Comparison of ENCODE assay signal across 16 cellular contexts in genomic region chr6:115221185-115221584, GRCh38.
DNase-seq lines count a peak whose midpoint lies in the region; ATAC-seq lines count a peak whose summit lies in the region.
"Had no signal": no experiment of that assay in that cellular context is flagged by ENCODE, and none has a peak within 500 bp of the region (broad histone marks: within the 10 kb centered on the region; RNA-seq: fewer than 3 reads in every experiment).

No MANE protein-coding gene starts in this region.

- H3K9me3 ChIP-seq in ectodermal cell (ENCODE audit: control insufficient read depth, low read length) (no peaks in the 10 kb centered on the region), neuronal stem cell (replicated peaks in 1 of 2; ENCODE audit: control insufficient read depth in 2 of 2, insufficient read depth in 1 of 2, low read depth in 1 of 2, low read length in 2 of 2) (no peaks in the 10 kb centered on the region)
- H3K9me3 ChIP-seq: BLaER1 treated with 17β-estradiol and CSF1 and Interleukin-3, amounts not matched to agents 10 nM and 100 nM had no signal

- no peak overlapping the region for H3K4me2 ChIP-seq in neuronal stem cell (ENCODE audit: insufficient read depth, low read length, poor library complexity, severe bottlenecking)
- H3K4me2 ChIP-seq: BLaER1 treated with 17β-estradiol and CSF1 and Interleukin-3, amounts not matched to agents 10 nM and 100 nM had no signal

- H2AFZ ChIP-seq in neuronal stem cell (ENCODE audit: low read length), result peak overlapping the region; percentile 32
- H2AFZ ChIP-seq: GM23248 had no signal

- no peaks in the 10 kb centered on the region for H3K4me1 Mint-ChIP-seq in T-helper 2 cell treated with Interferon-gamma antibody and Interleukin-4, amounts not matched to agents 5 μg/mL and 100 μg/mL, for 36 hours (ENCODE audit: low read depth)
- H3K4me1 Mint-ChIP-seq: B cell had no signal

- H3K27ac ChIP-seq in ectodermal cell (ENCODE audit: insufficient read depth, low read depth, low read length, poor library complexity, severe bottlenecking) (peak overlapping the region; percentile 60), neuronal stem cell (replicated peaks; ENCODE audit: low read length) (no peak overlapping the region)
- H3K27ac ChIP-seq: BLaER1 treated with 17β-estradiol and CSF1 and Interleukin-3, amounts not matched to agents 10 nM and 100 nM; GM23248 had no signal

- ATAC-seq in HG02884 (IDR thresholded peaks at IDR 0.05; ENCODE audit: unreplicated experiment), result no peak
- no peak for ATAC-seq in GM21526 (IDR thresholded peaks at IDR 0.05; ENCODE audit: low FRiP score, unreplicated experiment)
- ATAC-seq: CD8-positive, alpha-beta T cell; GM12878 had no signal

- H3K27ac Mint-ChIP-seq in T-helper 2 cell treated with Interferon-gamma antibody and Interleukin-4, amounts not matched to agents 5 μg/mL and 100 μg/mL, for 36 hours, result no peak overlapping the region
- H3K27ac Mint-ChIP-seq: B cell; CD8-positive, alpha-beta T cell had no signal

- H2BK12ac ChIP-seq in neuronal stem cell (ENCODE audit: low read length), result no peak overlapping the region

- no peak overlapping the region for H2BK5ac ChIP-seq in neuronal stem cell (ENCODE audit: low read length)

- H4K8ac ChIP-seq in neuronal stem cell (ENCODE audit: low read depth, low read length), result no peak overlapping the region

- no peak overlapping the region for H2BK120ac ChIP-seq in neuronal stem cell (ENCODE audit: low read depth, low read length)

- no peak overlapping the region for H3K23ac ChIP-seq in neuronal stem cell (ENCODE audit: low read depth, low read length, poor library complexity)

- H3K36me3 ChIP-seq in H7 (replicated peaks; ENCODE audit: control insufficient read depth, insufficient read depth, low read length), result no peaks in the 10 kb centered on the region
- H3K36me3 ChIP-seq in ectodermal cell (ENCODE audit: control insufficient read depth, insufficient read depth, low read length), result no peaks in the 10 kb centered on the region
- no peaks in the 10 kb centered on the region for H3K36me3 ChIP-seq in neuronal stem cell (replicated peaks in 1 of 2; ENCODE audit: control insufficient read depth in 2 of 2, insufficient read depth in 2 of 2, low read length in 2 of 2)
- H3K36me3 ChIP-seq: BLaER1 treated with 17β-estradiol and CSF1 and Interleukin-3, amounts not matched to agents 10 nM and 100 nM had no signal

- H3K27me3 Mint-ChIP-seq in T-helper 2 cell treated with Interferon-gamma antibody and Interleukin-4, amounts not matched to agents 5 μg/mL and 100 μg/mL, for 36 hours (ENCODE audit: low read depth), result no peaks in the 10 kb centered on the region
- H3K27me3 Mint-ChIP-seq: B cell had no signal

- no peak overlapping the region for H2BK15ac ChIP-seq in neuronal stem cell (ENCODE audit: low read length)

- H3K4me3 Mint-ChIP-seq in T-helper 2 cell treated with Interferon-gamma antibody and Interleukin-4, amounts not matched to agents 5 μg/mL and 100 μg/mL, for 36 hours, result no peak overlapping the region
- H3K4me3 Mint-ChIP-seq: B cell; CD8-positive, alpha-beta T cell; H9 had no signal

- no peak overlapping the region for H4K91ac ChIP-seq in neuronal stem cell (ENCODE audit: low read depth, low read length, poor library complexity)

- H3K36me3 Mint-ChIP-seq in T-helper 2 cell treated with Interferon-gamma antibody and Interleukin-4, amounts not matched to agents 5 μg/mL and 100 μg/mL, for 36 hours (ENCODE audit: low read depth), result no peaks in the 10 kb centered on the region
- H3K36me3 Mint-ChIP-seq: CD8-positive, alpha-beta T cell had no signal

- peaks cover 11% of the 10 kb centered on the region for H3K9me3 Mint-ChIP-seq in T-helper 2 cell treated with Interferon-gamma antibody and Interleukin-4, amounts not matched to agents 5 μg/mL and 100 μg/mL, for 36 hours

- H3K9ac ChIP-seq in neuronal stem cell (ENCODE audit: low read depth, low read length, poor library complexity), result no peak overlapping the region
- H3K9ac ChIP-seq: BLaER1 treated with 17β-estradiol and CSF1 and Interleukin-3, amounts not matched to agents 10 nM and 100 nM; GM23248 had no signal

- no peak overlapping the region for H3K18ac ChIP-seq in neuronal stem cell (ENCODE audit: low read length)

- no peaks in the 10 kb centered on the region for H3K79me1 ChIP-seq in neuronal stem cell (ENCODE audit: low read depth, low read length)

- H3K27me3 ChIP-seq in H7 (ENCODE audit: control insufficient read depth, insufficient read depth, low read length) (peaks cover 59% of the 10 kb centered on the region), ectodermal cell (ENCODE audit: control insufficient read depth, insufficient read depth, low read length, poor library complexity, severe bottlenecking) (no peaks in the 10 kb centered on the region), neuronal stem cell (ENCODE audit: control insufficient read depth in 3 of 3, insufficient read depth in 3 of 3, low read depth in 1 of 3, low read length in 3 of 3) (no peaks in the 10 kb centered on the region)
- H3K27me3 ChIP-seq: BLaER1 treated with 17β-estradiol and CSF1 and Interleukin-3, amounts not matched to agents 10 nM and 100 nM had no signal

- H3K4ac ChIP-seq in neuronal stem cell (ENCODE audit: low read length), result no peak overlapping the region

- no peaks in the 10 kb centered on the region for H3K4me1 ChIP-seq in ectodermal cell (ENCODE audit: control insufficient read depth, insufficient read depth, low read length)
- peaks cover 0 to 3% of the 10 kb centered on the region in 2 donors for H3K4me1 ChIP-seq in neuronal stem cell (ENCODE audit: control insufficient read depth in 2 of 2, insufficient read depth in 1 of 2, low read depth in 1 of 2, low read length in 2 of 2)
- H3K4me1 ChIP-seq: BLaER1 treated with 17β-estradiol and CSF1 and Interleukin-3, amounts not matched to agents 10 nM and 100 nM had no signal

- WGBS in ectodermal cell, 2 experiments, result 4 to 8% methylated on average over 1 of the region's 1 CpG
- WGBS in neuronal stem cell (ENCODE audit: extremely low coverage in 2 of 2, insufficient read length in 2 of 2, insufficient replicate concordance in 1 of 2), 2 donors, result no CpG with 5 or more reads among the region's 1 CpG

- H3K4me3 ChIP-seq in H7 (ENCODE audit: insufficient read depth, low read depth, low read length) (no peak overlapping the region), ectodermal cell (ENCODE audit: insufficient read depth, low read depth, low read length) (no peak overlapping the region), neuronal stem cell (ENCODE audit: low read length in 2 of 2) (no peak overlapping the region)
- H3K4me3 ChIP-seq: BLaER1 treated with 17β-estradiol and CSF1 and Interleukin-3, amounts not matched to agents 10 nM and 100 nM; GM12878; GM23248 had no signal

- DNase-seq in H7 (peak; percentile 3), iPS DF 4.7 (ENCODE audit: extremely low read depth, low spot score) (peak; percentile 3), neuronal stem cell (ENCODE audit: low spot score) (no peak), T-helper 9 cell (no peak)
- DNase-seq in T-helper 2 cell treated with Interferon-gamma antibody and Interleukin-4, amounts not matched to agents 5 μg/mL and 100 μg/mL, for 36 hours (ENCODE audit: low spot score), result no peak
- DNase-seq: Calu3; CD8-positive, alpha-beta T cell; DMS79 treated with DMSO at 0.1 percent for 48 hours; GM23248; H9 had no signal

- H2AK5ac ChIP-seq in neuronal stem cell (ENCODE audit: low read depth, low read length), result no peak overlapping the region

- H3K14ac ChIP-seq in neuronal stem cell (ENCODE audit: low read length), result no peak overlapping the region

Comparison
In these comparisons a context has a peak if more than half of its experiments do, and no peak if none do; other contexts are left out.
1. DNase-seq: peak in H7 (single experiment) and iPS DF 4.7 (single experiment); none in neuronal stem cell (single experiment), T-helper 9 cell (single experiment) and T-helper 2 cell treated with Interferon-gamma antibody and Interleukin-4, amounts not matched to agents 5 μg/mL and 100 μg/mL, for 36 hours (single experiment).